1 cellular context compared by ENCODE assay signal in the genomic region with DNA sequence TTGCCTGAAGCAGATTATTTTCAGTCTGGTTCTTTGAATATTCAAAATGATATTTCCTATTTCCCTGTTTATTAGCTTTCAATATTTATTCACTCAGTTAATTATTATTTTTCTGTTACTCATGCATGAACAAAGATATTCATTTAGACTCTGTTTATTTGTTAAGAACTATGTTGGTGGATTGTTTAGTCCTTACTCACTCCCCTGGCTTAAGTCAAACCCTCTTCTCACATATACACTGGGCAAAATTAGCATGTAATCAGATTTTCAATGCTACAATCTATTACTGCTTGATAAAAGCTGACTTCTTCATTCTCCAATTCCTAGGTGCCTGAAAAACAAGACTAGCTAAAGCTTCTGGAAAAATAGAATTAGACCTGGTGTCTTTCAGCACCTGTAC.
TF ChIP-seq lines count a peak whose summit lies in the region.

No MANE protein-coding gene starts in this region.

TF ChIP-seq in IMR-90, 13 proteins besides CTCF, POLR2A, EP300 and RAD21:
- TF ChIP-seq FOS (IDR thresholded peaks at IDR 0.05; ENCODE audit: low read depth, low read length) (no peak), ELK1 (IDR thresholded peaks at IDR 0.05; ENCODE audit: borderline replicate concordance, low read depth, low read length) (no peak), BHLHE40 (IDR thresholded peaks at IDR 0.05; ENCODE audit: low read depth, low read length) (no peak), CHD1 (IDR thresholded peaks at IDR 0.05; ENCODE audit: low read depth, low read length) (no peak), RFX5 (IDR thresholded peaks at IDR 0.05; ENCODE audit: low read depth, low read length) (no peak), RCOR1 (IDR thresholded peaks at IDR 0.05; ENCODE audit: insufficient replicate concordance, low read length) (no peak), NFE2L2 (IDR thresholded peaks at IDR 0.05; ENCODE audit: low read depth, low read length) (no peak), MAFK (IDR thresholded peaks at IDR 0.05; ENCODE audit: low read depth, low read length) (no peak), MXI1 (IDR thresholded peaks at IDR 0.05; ENCODE audit: borderline replicate concordance, low read depth, low read length) (no peak), MAZ (IDR thresholded peaks at IDR 0.05; ENCODE audit: borderline replicate concordance, low read depth, low read length) (no peak), SMC3 (IDR thresholded peaks at IDR 0.05; ENCODE audit: low read depth, low read length) (no peak), CEBPB (IDR thresholded peaks at IDR 0.05; ENCODE audit: low read depth, low read length) (no peak)
- TF ChIP-seq, protein P1, sequence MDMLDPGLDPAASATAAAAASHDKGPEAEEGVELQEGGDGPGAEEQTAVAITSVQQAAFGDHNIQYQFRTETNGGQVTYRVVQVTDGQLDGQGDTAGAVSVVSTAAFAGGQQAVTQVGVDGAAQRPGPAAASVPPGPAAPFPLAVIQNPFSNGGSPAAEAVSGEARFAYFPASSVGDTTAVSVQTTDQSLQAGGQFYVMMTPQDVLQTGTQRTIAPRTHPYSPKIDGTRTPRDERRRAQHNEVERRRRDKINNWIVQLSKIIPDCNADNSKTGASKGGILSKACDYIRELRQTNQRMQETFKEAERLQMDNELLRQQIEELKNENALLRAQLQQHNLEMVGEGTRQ (IDR thresholded peaks at IDR 0.05; ENCODE audit: low read depth, low read length): no peak
